1 cellular context compared by ENCODE assay signal in the genomic region with DNA sequence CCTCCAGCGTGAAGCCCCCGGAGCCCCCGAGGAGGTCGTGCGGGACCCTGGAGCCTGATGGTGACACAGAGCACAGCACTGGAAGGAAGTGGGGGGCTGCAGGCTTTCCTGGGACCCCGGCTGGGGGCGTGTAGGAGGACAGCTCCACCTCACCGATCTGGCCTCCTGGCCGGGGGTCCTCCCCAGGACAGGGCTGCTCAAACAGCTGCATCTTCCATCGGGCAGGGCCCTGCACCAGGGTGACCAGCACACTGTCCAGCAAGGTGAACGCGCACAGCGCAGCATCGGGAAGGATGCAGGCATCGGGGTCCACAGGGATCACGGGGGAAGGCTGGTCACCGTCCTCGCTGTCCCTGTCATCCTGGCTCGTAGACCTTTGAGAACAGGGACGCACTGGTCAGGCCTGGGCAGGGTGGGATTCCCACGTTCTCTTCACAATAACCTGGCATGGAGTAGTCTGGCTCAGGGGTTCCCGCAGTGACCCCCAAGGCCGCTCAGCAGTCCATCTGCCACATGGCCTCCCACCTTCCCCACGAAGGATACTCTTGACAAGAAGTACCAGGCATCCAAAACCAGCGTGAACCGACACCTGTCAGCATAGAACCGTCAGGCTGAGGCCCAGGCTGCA.
TF ChIP-seq lines count a peak whose summit lies in the region.

No MANE protein-coding gene starts in this region.

TF ChIP-seq in K562, 482 proteins besides CTCF, POLR2A, EP300 and RAD21:
- TF ChIP-seq, protein P1, sequence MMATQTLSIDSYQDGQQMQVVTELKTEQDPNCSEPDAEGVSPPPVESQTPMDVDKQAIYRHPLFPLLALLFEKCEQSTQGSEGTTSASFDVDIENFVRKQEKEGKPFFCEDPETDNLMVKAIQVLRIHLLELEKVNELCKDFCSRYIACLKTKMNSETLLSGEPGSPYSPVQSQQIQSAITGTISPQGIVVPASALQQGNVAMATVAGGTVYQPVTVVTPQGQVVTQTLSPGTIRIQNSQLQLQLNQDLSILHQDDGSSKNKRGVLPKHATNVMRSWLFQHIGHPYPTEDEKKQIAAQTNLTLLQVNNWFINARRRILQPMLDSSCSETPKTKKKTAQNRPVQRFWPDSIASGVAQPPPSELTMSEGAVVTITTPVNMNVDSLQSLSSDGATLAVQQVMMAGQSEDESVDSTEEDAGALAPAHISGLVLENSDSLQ (IDR thresholded peaks at IDR 0.05) = 0 out of 2 replicates have a peak, but pooled peaks have one; percentile 11
- TF ChIP-seq XRCC5 (IDR thresholded peaks at IDR 0.05; ENCODE audit: low read depth, low read length) = 0 out of 2 replicates have a peak, but pooled peaks have one; percentile 19
- no peak for TF ChIP-seq TEAD4 (IDR thresholded peaks at IDR 0.05; ENCODE audit: low read length)
- peak; percentile 51; the same call in 1 of the 2 replicates for TF ChIP-seq TEAD4 (CRISPR knock-in tag; IDR thresholded peaks at IDR 0.05; ENCODE audit: borderline replicate concordance)
- no peak for TF ChIP-seq TCF3 (CRISPR knock-in tag; IDR thresholded peaks at IDR 0.05)
- TF ChIP-seq ZFP36 (IDR thresholded peaks at IDR 0.05; ENCODE audit: low read depth, low read length, partially characterized antibody) = peak; percentile 16
- 0 out of 2 replicates have a peak, but pooled peaks have one; percentile 29 for TF ChIP-seq ZNF143 (CRISPR knock-in tag; IDR thresholded peaks at IDR 0.05)
